In the genomic region with DNA sequence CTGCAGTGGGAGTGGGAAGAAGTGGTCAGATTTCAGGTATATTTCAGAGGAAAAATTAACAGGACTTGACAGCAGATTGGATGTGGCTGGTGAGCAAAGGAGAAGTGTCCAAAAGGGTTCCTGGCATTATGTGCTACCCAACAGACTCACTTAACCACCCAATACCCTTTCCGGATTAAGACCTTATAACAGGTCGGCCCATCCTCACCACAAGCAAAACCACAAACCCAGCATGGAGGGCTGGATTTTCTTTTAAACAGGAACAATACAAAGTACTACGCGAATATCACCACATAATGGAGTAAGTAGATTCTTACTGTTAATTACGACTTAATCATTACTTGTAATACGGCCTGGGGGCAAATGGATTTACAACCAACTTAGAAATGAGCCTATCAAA, we compare ENCODE assay signal across 14 cellular contexts.
"Had no signal": no experiment of that assay in that cellular context is flagged by ENCODE, and none has a peak within 500 bp of the region (broad histone marks: within the 10 kb centered on the region; RNA-seq: fewer than 3 reads in every experiment).

No MANE protein-coding gene starts in this region.

- DNase-seq: effector memory CD8-positive, alpha-beta T cell; gastrocnemius medialis; heart right ventricle; islet precursor cell; mucosa of descending colon; naive thymus-derived CD8-positive, alpha-beta T cell; posterior cingulate gyrus; spleen; stimulated activated CD4-positive, alpha-beta T cell treated with anti-CD3 and anti-CD28 coated beads, Interleukin-15, amount 100 ng/mL, for 24 hours; stimulated activated CD4-positive, alpha-beta T cell treated with anti-CD3 and anti-CD28 coated beads, Interleukin-1b, Interleukin-23, amount 100 ng/mL, for 48 hours; stimulated activated CD4-positive, alpha-beta T cell treated with anti-CD3 and anti-CD28 coated beads, Interleukin-4, amount 100 ng/mL, for 24 hours; stimulated activated naive CD8-positive, alpha-beta T cell treated with anti-CD3 and anti-CD28 coated beads, Interleukin-15, amount 100 ng/mL, for 72 hours; testis; upper lobe of right lung had no signal
